In genomic region chr10:34802692-34803091, GRCh38 we compare ENCODE assay signal across 20 cellular contexts. TPM values are rescaled to one million over a fixed set of nuclear protein-coding genes. Genes with fewer than 3 reads are reported as not detected.
DNase-seq lines count a peak whose midpoint lies in the region; ATAC-seq and TF ChIP-seq lines count a peak whose summit lies in the region.
"Had no signal": no experiment of that assay in that cellular context is flagged by ENCODE, and none has a peak within 500 bp of the region (broad histone marks: within the 10 kb centered on the region; RNA-seq: fewer than 3 reads in every experiment).

No MANE protein-coding gene starts in this region.

- peaks cover 29% of the 10 kb centered on the region for H4K20me1 ChIP-seq in GM23338 (replicated peaks; ENCODE audit: insufficient read depth)

- H2AFZ ChIP-seq in GM23338 = no peak overlapping the region

- peak; percentile 82 for ATAC-seq in GM23338
- no peak for ATAC-seq in HG03469 (IDR thresholded peaks at IDR 0.05; ENCODE audit: unreplicated experiment)
- no peak for ATAC-seq in GM21825 (IDR thresholded peaks at IDR 0.05; ENCODE audit: unreplicated experiment)
- ATAC-seq: A549 had no signal

- peaks cover 14% of the 10 kb centered on the region for H3K4me1 ChIP-seq in GM23338 (ENCODE audit: insufficient read depth)

- H3K27ac Mint-ChIP-seq in GM23338 (no peak overlapping the region), endothelial cell (ENCODE audit: unreplicated experiment) (peak overlapping the region; percentile 44), neural crest cell (ENCODE audit: unreplicated experiment) (peak overlapping the region; percentile 5)

- H3K4me3 Mint-ChIP-seq in GM23338 = no peak overlapping the region
- no peak overlapping the region for H3K4me3 Mint-ChIP-seq in endothelial cell (ENCODE audit: unreplicated experiment)
- no peak overlapping the region for H3K4me3 Mint-ChIP-seq in neural crest cell

- no peak for TF ChIP-seq CTCF in GM23338 (conservative IDR thresholded peaks at IDR 0.05; ENCODE audit: low read depth in 2 of 2)
- TF ChIP-seq CTCF in endothelial cell (IDR thresholded peaks at IDR 0.05; ENCODE audit: unreplicated experiment) = no peak
- TF ChIP-seq CTCF in neural crest cell (conservative IDR thresholded peaks at IDR 0.05) = no peak

- peaks cover 25% of the 10 kb centered on the region for H3K4me1 Mint-ChIP-seq in GM23338
- H3K4me1 Mint-ChIP-seq in endothelial cell (ENCODE audit: unreplicated experiment) = peaks cover 23% of the 10 kb centered on the region
- H3K4me1 Mint-ChIP-seq in neural crest cell = peaks cover 27% of the 10 kb centered on the region

- DNase-seq in GM23338 (ENCODE audit: low spot score) = no peak
- peak; percentile 72 for DNase-seq in NCI-H748 (lab: John Stamatoyannopoulos, UW; ENCODE audit: unreplicated experiment)
- no peak for DNase-seq in endothelial cell (ENCODE audit: low spot score)
- DNase-seq in neural crest cell (ENCODE audit: low read depth, low spot score) = no peak
- no peak for DNase-seq in DMS79 (lab: John Stamatoyannopoulos, UW)
- no peak for DNase-seq in NCI-H226
- DNase-seq: C1 segment of cervical spinal cord; KG1; NCI-H1048; NCI-H1436 treated with DMSO at 0.1 percent for 48 hours; NCI-H2081 treated with DMSO at 0.1 percent for 48 hours; NCI-H524; NK-92 treated with Interleukin-12 subunit alpha and Interleukin-12 subunit beta, amount 100 ng/mL, for 24 hours; OCI-M1; SW 1271 had no signal

- no peaks in the 10 kb centered on the region for H3K27me3 ChIP-seq in GM23338 (ENCODE audit: insufficient read depth)

- no peaks in the 10 kb centered on the region for H3K36me3 ChIP-seq in GM23338 (ENCODE audit: insufficient read depth)
- H3K36me3 ChIP-seq: HAP-1 had no signal

- H3K9me3 Mint-ChIP-seq in GM23338 (no peaks in the 10 kb centered on the region), endothelial cell (ENCODE audit: unreplicated experiment) (no peaks in the 10 kb centered on the region), neural crest cell (no peaks in the 10 kb centered on the region)

- H3K9me2 ChIP-seq in GM23338 (ENCODE audit: insufficient read depth) = no peaks in the 10 kb centered on the region

- H3K4me3 ChIP-seq in GM23338 = no peak overlapping the region
- H3K4me3 ChIP-seq: A549, HAP-1 had no signal

- peaks cover 100% of the 10 kb centered on the region for H3K79me2 ChIP-seq in GM23338 (replicated peaks; ENCODE audit: insufficient read depth)

- no peak overlapping the region for H3K4me2 ChIP-seq in GM23338
- H3K4me2 ChIP-seq: A549 had no signal

- H3K27ac ChIP-seq in GM23338 (ENCODE audit: low read depth) = 0 out of 2 replicates have a peak overlapping the region, but pooled peaks have one; percentile 6
- H3K27ac ChIP-seq: A549, HL-60 had no signal

- H3K27me3 Mint-ChIP-seq in GM23338 (ENCODE audit: insufficient read depth, low read depth, poor library complexity) (peaks cover 5% of the 10 kb centered on the region), endothelial cell (ENCODE audit: unreplicated experiment) (peaks cover 3% of the 10 kb centered on the region), neural crest cell (ENCODE audit: low read depth) (no peaks in the 10 kb centered on the region)

- H3K36me3 Mint-ChIP-seq in GM23338 (ENCODE audit: low read depth) (peaks cover under 1% of the 10 kb centered on the region; the same call in 1 of the 3 replicates), endothelial cell (ENCODE audit: low read depth, unreplicated experiment) (peaks cover 4% of the 10 kb centered on the region), neural crest cell (ENCODE audit: low read depth) (no peaks in the 10 kb centered on the region)

- no peaks in the 10 kb centered on the region for H3F3A ChIP-seq in GM23338 (replicated peaks; ENCODE audit: low read depth)

TF ChIP-seq in GM23338, 12 proteins besides CTCF, POLR2A, EP300 and RAD21 (continues in another document):
- TF ChIP-seq ZNF331 (CRISPR knock-in tag; IDR thresholded peaks at IDR 0.05; ENCODE audit: low read depth) (no peak), ZNF462 (CRISPR knock-in tag; IDR thresholded peaks at IDR 0.05) (no peak), REST (IDR thresholded peaks at IDR 0.05; ENCODE audit: unreplicated experiment) (no peak), JUNB (IDR thresholded peaks at IDR 0.05; ENCODE audit: unreplicated experiment) (no peak)

RNA-seq across cellular contexts. Expression of gene PARD3, which starts 12.4 kb away (rescaled TPM):
- total RNA-seq in GM23338 (2014; rRNA removed; shearing (Covaris generic)) = 41.7 and 51.4 TPM in 2 replicates
- 30.1 and 30.2 TPM in 2 replicates for polyA plus RNA-seq in GM23338 (2016; fragmentation: Nextera tagmentation; extraction: Ambion mirVana)
- 35.2 TPM for total RNA-seq in endothelial cell (ENCODE audit: unreplicated experiment)
- 50.1 and 51.2 TPM in 2 replicates for total RNA-seq in neural crest cell
